In genomic region chr3:24662449-24663345, GRCh38 we compare ENCODE assay signal across 21 cellular contexts.
DNase-seq lines count a peak whose midpoint lies in the region; ATAC-seq and TF ChIP-seq lines count a peak whose summit lies in the region.
"Had no signal": no experiment of that assay in that cellular context is flagged by ENCODE, and none has a peak within 500 bp of the region (broad histone marks: within the 10 kb centered on the region; RNA-seq: fewer than 3 reads in every experiment).

No MANE protein-coding gene starts in this region.

- no peak overlapping the region for H3K23ac ChIP-seq in neuronal stem cell (ENCODE audit: low read depth, low read length, poor library complexity)

- H3K9me3 Mint-ChIP-seq in stimulated activated naive CD8-positive, alpha-beta T cell treated with anti-CD3 and anti-CD28 coated beads, Interleukin-15, amount 100 ng/mL, for 72 hours: peaks cover 0 to 13% of the 10 kb centered on the region in 2 donors

- H2BK5ac ChIP-seq in neuronal stem cell (ENCODE audit: low read length): peak overlapping the region; percentile 4

- H2AK5ac ChIP-seq in neuronal stem cell (ENCODE audit: low read depth, low read length): no peak overlapping the region

- H4K91ac ChIP-seq in neuronal stem cell (ENCODE audit: low read depth, low read length, poor library complexity): no peak overlapping the region

- peak overlapping the region; percentile 1 for H2BK15ac ChIP-seq in neuronal stem cell (ENCODE audit: low read length)

- peaks cover 4% of the 10 kb centered on the region for H3K27me3 Mint-ChIP-seq in stimulated activated naive CD8-positive, alpha-beta T cell treated with anti-CD3 and anti-CD28 coated beads, Interleukin-15, amount 100 ng/mL, for 72 hours

- no peak overlapping the region for H3K4ac ChIP-seq in neuronal stem cell (ENCODE audit: low read length)

- no peak overlapping the region for H3K27ac ChIP-seq in neuronal stem cell (replicated peaks; ENCODE audit: low read length)
- H3K27ac ChIP-seq in aorta (ENCODE audit: low read depth in 1 of 2, low read length in 2 of 2): no peak overlapping the region
- H3K27ac ChIP-seq: Peyer's patch had no signal

- intact Hi-C loops in aorta (cut with DNase I): no loop called here

- H3K4me1 ChIP-seq in neuronal stem cell (ENCODE audit: control insufficient read depth in 2 of 2, insufficient read depth in 1 of 2, low read depth in 1 of 2, low read length in 2 of 2): no peaks in the 10 kb centered on the region
- no peaks in the 10 kb centered on the region for H3K4me1 ChIP-seq in aorta (ENCODE audit: control insufficient read depth in 1 of 2, insufficient read depth in 2 of 2, low read length in 2 of 2)
- H3K4me1 ChIP-seq: Peyer's patch had no signal

- H3K36me3 ChIP-seq in neuronal stem cell (replicated peaks in 1 of 2; ENCODE audit: control insufficient read depth in 2 of 2, insufficient read depth in 2 of 2, low read length in 2 of 2) (no peaks in the 10 kb centered on the region), aorta (ENCODE audit: control insufficient read depth in 1 of 2, insufficient read depth in 2 of 2, low read length in 1 of 2) (no peaks in the 10 kb centered on the region)
- H3K36me3 ChIP-seq: Peyer's patch had no signal

- H3K4me3 ChIP-seq in epithelial cell of esophagus (ENCODE audit: low read length) (no peak overlapping the region), neuronal stem cell (ENCODE audit: low read length in 2 of 2) (no peak overlapping the region), aorta (ENCODE audit: low read length in 2 of 2) (no peak overlapping the region)
- H3K4me3 ChIP-seq: Peyer's patch had no signal

- H2BK120ac ChIP-seq in neuronal stem cell (ENCODE audit: low read depth, low read length): no peak overlapping the region

- H3K18ac ChIP-seq in neuronal stem cell (ENCODE audit: low read length): peak overlapping the region; percentile 29

- H3K4me1 Mint-ChIP-seq in stimulated activated naive CD8-positive, alpha-beta T cell treated with anti-CD3 and anti-CD28 coated beads, Interleukin-15, amount 100 ng/mL, for 72 hours: no peaks in the 10 kb centered on the region
- H3K4me1 Mint-ChIP-seq: CD8-positive, alpha-beta memory T cell had no signal

- DNase-seq in stimulated activated naive CD8-positive, alpha-beta T cell treated with anti-CD3 and anti-CD28 coated beads, Interleukin-15, amount 100 ng/mL, for 72 hours: no peak
- no peak for DNase-seq in stimulated activated naive CD8-positive, alpha-beta T cell treated with anti-CD3 and anti-CD28 coated beads, Interleukin-15, Interleukin-2, amounts not matched to agents 100 U/mL and 50 U/mL, for 24 hours
- peak; percentile 51 for DNase-seq in epithelial cell of esophagus (ENCODE audit: low read depth)
- no peak for DNase-seq in neuronal stem cell (ENCODE audit: low spot score)
- DNase-seq in aorta: no peak
- no peak for DNase-seq in NCI-H2107 treated with DMSO at 0.1 percent for 48 hours (lab: John Stamatoyannopoulos, UW; ENCODE audit: unreplicated experiment)
- DNase-seq: AML-193; C1 segment of cervical spinal cord; CD8-positive, alpha-beta memory T cell; DMS53; GDM1; MM.1S; NCI-H1048; NCI-H1436; NCI-H1930; NCI-H226; NCI-H524; NCI-H82; Peyer's patch had no signal

- no peak overlapping the region for H3K4me3 Mint-ChIP-seq in stimulated activated naive CD8-positive, alpha-beta T cell treated with anti-CD3 and anti-CD28 coated beads, Interleukin-15, amount 100 ng/mL, for 72 hours
- H3K4me3 Mint-ChIP-seq: CD8-positive, alpha-beta memory T cell had no signal

- H2BK12ac ChIP-seq in neuronal stem cell (ENCODE audit: low read length): no peak overlapping the region

- no peaks in the 10 kb centered on the region for H3K79me1 ChIP-seq in neuronal stem cell (ENCODE audit: low read depth, low read length)

- ATAC-seq in stimulated activated naive CD8-positive, alpha-beta T cell treated with anti-CD3 and anti-CD28 coated beads, Interleukin-15, amount 100 ng/mL, for 72 hours: peak; percentile 28
- no peak for ATAC-seq in stimulated activated naive CD8-positive, alpha-beta T cell treated with anti-CD3 and anti-CD28 coated beads, Interleukin-15, Interleukin-2, amounts not matched to agents 100 U/mL and 50 U/mL, for 24 hours
- peak; percentile 44 for ATAC-seq in aorta (ENCODE audit: low FRiP score)
- ATAC-seq in GM21528 (IDR thresholded peaks at IDR 0.05; ENCODE audit: low FRiP score, unreplicated experiment): no peak
- ATAC-seq in HG02642 (IDR thresholded peaks at IDR 0.05; ENCODE audit: poor library complexity, unreplicated experiment): no peak

- H3K14ac ChIP-seq in neuronal stem cell (ENCODE audit: low read length): no peak overlapping the region

- H3K9ac ChIP-seq in neuronal stem cell (ENCODE audit: low read depth, low read length, poor library complexity): no peak overlapping the region

- WGBS in neuronal stem cell (ENCODE audit: extremely low coverage in 2 of 2, insufficient read length in 2 of 2, insufficient replicate concordance in 1 of 2), 2 donors: no CpG with 5 or more reads among the region's 7 CpGs
- 96 to 98% methylated on average over 7 of the region's 7 CpGs for WGBS in aorta, 2 donors

- no peak overlapping the region for H3K4me2 ChIP-seq in neuronal stem cell (ENCODE audit: insufficient read depth, low read length, poor library complexity, severe bottlenecking)

- H3K9me3 ChIP-seq in neuronal stem cell (replicated peaks in 1 of 2; ENCODE audit: control insufficient read depth in 2 of 2, insufficient read depth in 1 of 2, low read depth in 1 of 2, low read length in 2 of 2) (no peaks in the 10 kb centered on the region), aorta (ENCODE audit: control insufficient read depth, low read length) (no peaks in the 10 kb centered on the region)

- H4K8ac ChIP-seq in neuronal stem cell (ENCODE audit: low read depth, low read length): no peak overlapping the region

- no peak for TF ChIP-seq CTCF in epithelial cell of esophagus (IDR thresholded peaks at IDR 0.05; ENCODE audit: insufficient read depth, low read depth, low read length, missing control alignments)

- H3K27me3 ChIP-seq in neuronal stem cell (ENCODE audit: control insufficient read depth in 3 of 3, insufficient read depth in 3 of 3, low read depth in 1 of 3, low read length in 3 of 3) (no peaks in the 10 kb centered on the region), aorta (ENCODE audit: control insufficient read depth in 1 of 2, insufficient read depth in 2 of 2, low read length in 1 of 2) (no peaks in the 10 kb centered on the region)
- H3K27me3 ChIP-seq: Peyer's patch had no signal

- no peak overlapping the region for H2AFZ ChIP-seq in neuronal stem cell (ENCODE audit: low read length)

- H3K27ac Mint-ChIP-seq in stimulated activated naive CD8-positive, alpha-beta T cell treated with anti-CD3 and anti-CD28 coated beads, Interleukin-15, amount 100 ng/mL, for 72 hours: no peak overlapping the region
- H3K27ac Mint-ChIP-seq: CD8-positive, alpha-beta memory T cell had no signal

Comparison
In these comparisons a context has a peak if more than half of its experiments do, and no peak if none do; other contexts are left out.
1. ATAC-seq: peak in stimulated activated naive CD8-positive, alpha-beta T cell treated with anti-CD3 and anti-CD28 coated beads, Interleukin-15, amount 100 ng/mL, for 72 hours (single experiment) and aorta (single experiment); none in stimulated activated naive CD8-positive, alpha-beta T cell treated with anti-CD3 and anti-CD28 coated beads, Interleukin-15, Interleukin-2, amounts not matched to agents 100 U/mL and 50 U/mL, for 24 hours (single experiment), GM21528 (single experiment) and HG02642 (single experiment).